25 cellular contexts compared by ENCODE assay signal in the genomic region with DNA sequence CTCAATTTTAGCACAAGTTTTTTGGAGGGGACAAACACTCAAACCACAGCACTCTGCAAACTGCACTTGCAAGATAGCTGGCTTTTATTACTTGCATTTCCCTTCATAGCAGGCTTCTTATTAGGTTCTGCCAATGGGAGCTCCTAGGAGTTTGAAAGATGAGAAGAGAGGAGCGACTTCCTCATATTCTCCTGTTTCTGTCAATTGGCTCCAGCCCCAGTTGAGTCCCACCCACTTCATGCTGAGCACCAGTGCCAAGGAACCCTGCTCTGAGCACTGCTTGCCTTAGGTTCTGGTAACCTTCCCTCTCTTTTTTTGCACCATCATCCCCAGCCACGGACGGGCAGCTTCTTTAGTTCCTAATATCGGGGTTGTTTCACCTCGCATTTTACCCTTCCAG.
DNase-seq lines count a peak whose midpoint lies in the region; ATAC-seq lines count a peak whose summit lies in the region.
"Had no signal": no experiment of that assay in that cellular context is flagged by ENCODE, and none has a peak within 500 bp of the region (broad histone marks: within the 10 kb centered on the region; RNA-seq: fewer than 3 reads in every experiment).

No MANE protein-coding gene starts in this region.

- no peak overlapping the region for H3K4me3 ChIP-seq in adipocyte (ENCODE audit: low read length)
- H3K4me3 ChIP-seq: gastrocnemius medialis, hepatocyte, right atrium auricular region, SK-N-MC, spleen, tibial nerve had no signal

- no peak overlapping the region for H3K9ac ChIP-seq in adipocyte (ENCODE audit: low read length)

- H3K9me3 ChIP-seq in adipocyte (ENCODE audit: control insufficient read depth, low read length) = peaks cover 23% of the 10 kb centered on the region
- H3K9me3 ChIP-seq: gastrocnemius medialis, right atrium auricular region had no signal

- ATAC-seq in GM21717 (IDR thresholded peaks at IDR 0.05; ENCODE audit: unreplicated experiment) (no peak), GM18519 (IDR thresholded peaks at IDR 0.05; ENCODE audit: low FRiP score, unreplicated experiment) (no peak)
- ATAC-seq: left colon had no signal

- H3K36me3 ChIP-seq in adipocyte (ENCODE audit: control insufficient read depth, insufficient read depth, low read length, severe bottlenecking) = no peaks in the 10 kb centered on the region
- H3K36me3 ChIP-seq: gastrocnemius medialis, right atrium auricular region, spleen, tibial nerve had no signal

- H3K4me1 ChIP-seq in adipocyte (ENCODE audit: control insufficient read depth, insufficient read depth, low read length) = peaks cover 14% of the 10 kb centered on the region
- H3K4me1 ChIP-seq: spleen, tibial nerve had no signal

- peaks cover 12% of the 10 kb centered on the region for H3K27me3 ChIP-seq in adipocyte (replicated peaks; ENCODE audit: control insufficient read depth, insufficient read depth, low read length)
- H3K27me3 ChIP-seq: gastrocnemius medialis, hepatocyte, right atrium auricular region, tibial nerve had no signal

- DNase-seq in NCI-H345 treated with DMSO at 0.1 percent for 48 hours (lab: John Stamatoyannopoulos, UW; ENCODE audit: unreplicated experiment) (peak; percentile 38), NCI-H345 (lab: John Stamatoyannopoulos, UW) (no peak), LoVo (ENCODE audit: low spot score) (peak; percentile 8), adipocyte (ENCODE audit: low read depth) (peak; percentile 12), iPS-NIHi11 (ENCODE audit: low spot score) (peak; percentile 50), amniotic stem cell (lab: John Stamatoyannopoulos, UW) (no peak)
- DNase-seq: activated CD4-positive, alpha-beta T cell treated with anti-CD3 and anti-CD28 coated beads for 48 hours; activated gamma-delta T cell; activated T-cell treated with anti-CD3 and anti-CD28 coated beads, Interleukin-2, amount 50 U/mL, for 1 hour; DMS153; effector CD4-positive, alpha-beta T cell; erythroblast; gastrocnemius medialis; H9; KG1; left colon; NCI-H1048; RPMI8226; spleen had no signal

Comparison
In these comparisons a context has a peak if more than half of its experiments do, and no peak if none do; other contexts are left out.
1. DNase-seq: peak in NCI-H345 treated with DMSO at 0.1 percent for 48 hours (single experiment), LoVo (single experiment), adipocyte (single experiment) and iPS-NIHi11 (single experiment); none in NCI-H345 (single experiment) and amniotic stem cell (single experiment).